ENCODE assay signal across 11 cellular contexts in genomic region chr2:30417253-30417652, GRCh38. TPM values are rescaled to one million over a fixed set of nuclear protein-coding genes. Genes with fewer than 3 reads are reported as not detected.
DNase-seq lines count a peak whose midpoint lies in the region; ATAC-seq and TF ChIP-seq lines count a peak whose summit lies in the region.
"Had no signal": no experiment of that assay in that cellular context is flagged by ENCODE, and none has a peak within 500 bp of the region (broad histone marks: within the 10 kb centered on the region; RNA-seq: fewer than 3 reads in every experiment).

No MANE protein-coding gene starts in this region.

- H3K4me1 ChIP-seq in ovary (ENCODE audit: insufficient read depth): peaks cover 29% of the 10 kb centered on the region
- H3K4me1 ChIP-seq in vagina: peaks cover 33% of the 10 kb centered on the region

- H3K36me3 Mint-ChIP-seq in effector memory CD8-positive, alpha-beta T cell (ENCODE audit: insufficient read depth): peaks cover 3% of the 10 kb centered on the region
- H3K36me3 Mint-ChIP-seq: natural killer cell treated with Interleukin-12 subunit alpha and Interleukin-12 subunit beta and Interleukin-15 and Interleukin-18, amount 100 ng/mL, for 72 hours had no signal

- 12 to 44% (median 18%) methylated on average over 3 of the region's 3 CpGs for WGBS in ovary, 3 donors

- H3K4me3 Mint-ChIP-seq in effector memory CD8-positive, alpha-beta T cell: no peak overlapping the region
- H3K4me3 Mint-ChIP-seq: natural killer cell treated with Interleukin-12 subunit alpha and Interleukin-12 subunit beta and Interleukin-15 and Interleukin-18, amount 100 ng/mL, for 72 hours had no signal

- H3K4me1 Mint-ChIP-seq in effector memory CD8-positive, alpha-beta T cell (ENCODE audit: low read depth in 2 of 2): peaks cover 9 to 16% of the 10 kb centered on the region in 2 donors

- H3K9me3 ChIP-seq in ovary (no peaks in the 10 kb centered on the region), vagina (no peaks in the 10 kb centered on the region)

- peak overlapping the region; percentile 45 to 76 for H3K27ac ChIP-seq in ovary
- H3K27ac ChIP-seq in vagina: peak overlapping the region; percentile 46
- H3K27ac ChIP-seq: KMS-11 had no signal

- TF ChIP-seq CTCF in ovary (IDR thresholded peaks at IDR 0.05): no peak
- no peak for TF ChIP-seq CTCF in vagina (IDR thresholded peaks at IDR 0.05)

- intact Hi-C loops in left ventricle myocardium superior (cut with micrococcal nuclease) (loop anchor here (10.0 kb wide), 1 partner anchor 72 kb away; no protein-coding TSS in a partner anchor), ovary (cut with DNase I) (no loop called here), vagina (cut with DNase I) (no loop called here)

- ATAC-seq in left ventricle myocardium superior: peak; percentile 64
- ATAC-seq in effector memory CD8-positive, alpha-beta T cell (replicated peaks): no peak
- ATAC-seq: natural killer cell treated with Interleukin-12 subunit alpha and Interleukin-12 subunit beta and Interleukin-15 and Interleukin-18, amount 100 ng/mL, for 72 hours had no signal

- H3K27ac Mint-ChIP-seq in effector memory CD8-positive, alpha-beta T cell: no peak overlapping the region

- H3K4me3 ChIP-seq in ovary (no peak overlapping the region), vagina (no peak overlapping the region)

- H3K36me3 ChIP-seq in ovary: no peaks in the 10 kb centered on the region
- no peaks in the 10 kb centered on the region for H3K36me3 ChIP-seq in vagina

- no peaks in the 10 kb centered on the region for H3K9me3 Mint-ChIP-seq in effector memory CD8-positive, alpha-beta T cell
- H3K9me3 Mint-ChIP-seq: natural killer cell treated with Interleukin-12 subunit alpha and Interleukin-12 subunit beta and Interleukin-15 and Interleukin-18, amount 100 ng/mL, for 72 hours had no signal

- TF ChIP-seq POLR2A in ovary (IDR thresholded peaks at IDR 0.05) (no peak), vagina (IDR thresholded peaks at IDR 0.05) (no peak)

- peak; percentile 28 for DNase-seq in activated CD8-positive, alpha-beta memory T cell treated with anti-CD3 and anti-CD28 coated beads for 24 hours
- no peak for DNase-seq in activated CD8-positive, alpha-beta memory T cell treated with anti-CD3 and anti-CD28 coated beads, Interleukin-2, amount 50 U/mL, for 4 hours
- DNase-seq in left ventricle myocardium superior: peak; percentile 70
- DNase-seq in ovary: peak; percentile 48 to 85 (median 66)
- no peak for DNase-seq in vagina (ENCODE audit: extremely low spot score in 2 of 2)
- DNase-seq in dermis blood vessel endothelial cell: no peak
- DNase-seq in effector memory CD8-positive, alpha-beta T cell: no peak
- DNase-seq in NCI-H526 (lab: John Stamatoyannopoulos, UW): no peak
- DNase-seq: activated gamma-delta T cell treated with Interleukin-2 at 50 U/mL for 16 hours had no signal

- TF ChIP-seq EP300 in ovary (IDR thresholded peaks at IDR 0.05): no peak

- no peaks in the 10 kb centered on the region for H3K27me3 ChIP-seq in ovary
- H3K27me3 ChIP-seq in vagina: no peaks in the 10 kb centered on the region

- no peaks in the 10 kb centered on the region for H3K27me3 Mint-ChIP-seq in effector memory CD8-positive, alpha-beta T cell
- H3K27me3 Mint-ChIP-seq: natural killer cell treated with Interleukin-12 subunit alpha and Interleukin-12 subunit beta and Interleukin-15 and Interleukin-18, amount 100 ng/mL, for 72 hours had no signal

RNA-seq across cellular contexts. Expression of gene LCLAT1, which starts 29.8 kb away (rescaled TPM):
- 33.9 TPM for total RNA-seq in left ventricle myocardium superior
- 10 to 100 TPM; 10.7 to 26.5 (median 22.8) TPM for total RNA-seq in ovary
- polyA plus RNA-seq in ovary: 1 to 10 TPM; 3.2 to 7.4 TPM
- 19.6 TPM for total RNA-seq in vagina
- total RNA-seq in dermis blood vessel endothelial cell: 14.6 and 15.4 TPM in 2 replicates

Comparison
In these comparisons a context has a peak if more than half of its experiments do, and no peak if none do; other contexts are left out.
1. DNase-seq: peak in activated CD8-positive, alpha-beta memory T cell treated with anti-CD3 and anti-CD28 coated beads for 24 hours (single experiment), left ventricle myocardium superior (single experiment) and ovary (5 of 5); none in activated CD8-positive, alpha-beta memory T cell treated with anti-CD3 and anti-CD28 coated beads, Interleukin-2, amount 50 U/mL, for 4 hours (single experiment), vagina (0 of 2), dermis blood vessel endothelial cell (single experiment), effector memory CD8-positive, alpha-beta T cell (0 of 3) and NCI-H526 (0 of 2).